11 cellular contexts compared by ENCODE assay signal in genomic region chr12:62730649-62731377, GRCh38.
DNase-seq lines count a peak whose midpoint lies in the region; ATAC-seq and TF ChIP-seq lines count a peak whose summit lies in the region.
"Had no signal": no experiment of that assay in that cellular context is flagged by ENCODE, and none has a peak within 500 bp of the region (broad histone marks: within the 10 kb centered on the region; RNA-seq: fewer than 3 reads in every experiment).

No MANE protein-coding gene starts in this region.

- no peak overlapping the region for H3K4me3 ChIP-seq in NB4 (ENCODE audit: low read depth, low read length)

- no peak for ATAC-seq in GM21367 (IDR thresholded peaks at IDR 0.05; ENCODE audit: unreplicated experiment)
- no peak for ATAC-seq in HG03565 (IDR thresholded peaks at IDR 0.05; ENCODE audit: unreplicated experiment)

- H3K9me3 Mint-ChIP-seq in chondrocyte (ENCODE audit: low read depth) = no peaks in the 10 kb centered on the region
- H3K9me3 Mint-ChIP-seq in osteocyte (ENCODE audit: unreplicated experiment) = no peaks in the 10 kb centered on the region

- H3K36me3 Mint-ChIP-seq in chondrocyte (ENCODE audit: low read depth) (peaks cover 6% of the 10 kb centered on the region), osteocyte (ENCODE audit: unreplicated experiment) (peaks cover 21% of the 10 kb centered on the region)

- H3K4me3 Mint-ChIP-seq in chondrocyte (ENCODE audit: unreplicated experiment) (peak overlapping the region; percentile 62), osteocyte (ENCODE audit: unreplicated experiment) (peak overlapping the region; percentile 50)

- DNase-seq in GDM1 (lab: John Stamatoyannopoulos, UW) (peak; percentile 11), NB4 (ENCODE audit: low read depth) (peak; percentile 78), chondrocyte (ENCODE audit: low spot score) (no peak), osteocyte (ENCODE audit: extremely low spot score, unreplicated experiment) (no peak), NCI-H1417 treated with DMSO at 0.1 percent for 48 hours (lab: John Stamatoyannopoulos, UW) (no peak)
- no peak for DNase-seq in activated CD4-positive, alpha-beta T cell treated with anti-CD3 and anti-CD28 coated beads, Interleukin-2, amount 50 U/mL, for 4 hours
- DNase-seq: activated effector memory CD4-positive, alpha-beta T cell treated with Interleukin-2 at 50 U/mL for 16 hours; NCI-H2171 treated with DMSO at 0.1 percent for 48 hours; upper lobe of left lung had no signal

- H3K27me3 Mint-ChIP-seq in chondrocyte (ENCODE audit: low read depth) = no peaks in the 10 kb centered on the region
- no peaks in the 10 kb centered on the region for H3K27me3 Mint-ChIP-seq in osteocyte (ENCODE audit: unreplicated experiment)

- peak overlapping the region; percentile 98 for H3K27ac Mint-ChIP-seq in chondrocyte (ENCODE audit: unreplicated experiment)
- peak overlapping the region; percentile 98 for H3K27ac Mint-ChIP-seq in osteocyte (ENCODE audit: unreplicated experiment)

- TF ChIP-seq POLR2A in NB4 (IDR thresholded peaks at IDR 0.05; ENCODE audit: extremely low read depth, insufficient read length) = no peak

- H3K4me1 Mint-ChIP-seq in chondrocyte (ENCODE audit: low read depth) (peaks cover 66% of the 10 kb centered on the region), osteocyte (ENCODE audit: unreplicated experiment) (peaks cover 74% of the 10 kb centered on the region)

- TF ChIP-seq CTCF in NB4 (IDR thresholded peaks at IDR 0.05; ENCODE audit: low read depth, low read length) (no peak), chondrocyte (IDR thresholded peaks at IDR 0.05) (no peak), osteocyte (IDR thresholded peaks at IDR 0.05) (no peak)

Comparison
In these comparisons a context has a peak if more than half of its experiments do, and no peak if none do; other contexts are left out.
1. DNase-seq: peak in GDM1 (single experiment) and NB4 (single experiment); none in chondrocyte (single experiment), osteocyte (single experiment), activated CD4-positive, alpha-beta T cell treated with anti-CD3 and anti-CD28 coated beads, Interleukin-2, amount 50 U/mL, for 4 hours (0 of 2) and NCI-H1417 treated with DMSO at 0.1 percent for 48 hours (single experiment).